Comparison of ENCODE assay signal across 8 cellular contexts in the genomic region with DNA sequence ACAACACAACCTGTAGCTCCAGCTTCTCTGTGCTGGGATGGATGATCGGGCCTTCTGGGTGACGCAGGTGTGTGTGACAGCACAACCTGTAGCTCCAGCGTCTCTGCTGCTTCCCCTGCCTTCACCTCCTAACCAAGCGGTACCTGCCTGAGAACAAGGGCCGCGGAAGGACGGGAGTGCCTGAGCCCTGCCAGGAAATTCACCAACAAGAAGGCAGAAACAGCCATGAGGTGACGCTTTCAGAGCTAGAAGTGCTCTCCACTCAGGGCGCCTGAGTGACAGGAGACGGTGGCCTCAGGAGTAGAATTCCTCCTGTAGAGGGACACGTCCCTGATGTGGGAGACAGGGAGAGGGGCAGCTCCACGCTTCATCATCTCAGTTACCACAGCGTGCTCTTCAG. TPM values are rescaled to one million over a fixed set of nuclear protein-coding genes. Genes with fewer than 3 reads are reported as not detected.
DNase-seq lines count a peak whose midpoint lies in the region; ATAC-seq and TF ChIP-seq lines count a peak whose summit lies in the region.
"Had no signal": no experiment of that assay in that cellular context is flagged by ENCODE, and none has a peak within 500 bp of the region (broad histone marks: within the 10 kb centered on the region; RNA-seq: fewer than 3 reads in every experiment).

No MANE protein-coding gene starts in this region.

- ATAC-seq in stimulated activated effector memory CD8-positive, alpha-beta T cell treated with anti-CD3 and anti-CD28 coated beads, Interleukin-12 subunit alpha, Interleukin-12 subunit beta, amount 100 ng/mL, for 72 hours, result no peak
- no peak for ATAC-seq in sciatic nerve

- H3K36me3 ChIP-seq in GM23248 (ENCODE audit: low read depth) (peaks cover 4% of the 10 kb centered on the region; the same call in 1 of the 2 replicates), fibroblast of lung (ENCODE audit: control insufficient read depth, insufficient read depth, low read length) (no peaks in the 10 kb centered on the region)

- H3K27ac Mint-ChIP-seq in activated CD4-positive, alpha-beta memory T cell treated with anti-CD3 and anti-CD28 coated beads, Interleukin-2, amount 10 ng/mL, durations not matched to agents 7 days and 5 days, result peak overlapping the region; percentile 90
- H3K27ac Mint-ChIP-seq in stimulated activated effector memory CD8-positive, alpha-beta T cell treated with anti-CD3 and anti-CD28 coated beads, Interleukin-12 subunit alpha, Interleukin-12 subunit beta, amount 100 ng/mL, for 72 hours, result no peak overlapping the region

- peak overlapping the region; percentile 82 for H3K27ac ChIP-seq in GM23248
- peak overlapping the region; percentile 92 for H3K27ac ChIP-seq in fibroblast of lung (ENCODE audit: insufficient read depth, low read length)

- no peak for TF ChIP-seq CTCF in fibroblast of lung (conservative IDR thresholded peaks at IDR 0.05 in 1 of 2, IDR thresholded peaks at IDR 0.05 in 1 of 2; ENCODE audit: low read depth in 1 of 2, low read length in 2 of 2)

- peaks cover 38% of the 10 kb centered on the region for H3K36me3 Mint-ChIP-seq in activated CD4-positive, alpha-beta memory T cell treated with anti-CD3 and anti-CD28 coated beads, Interleukin-2, amount 10 ng/mL, durations not matched to agents 7 days and 5 days (ENCODE audit: low read depth)
- H3K36me3 Mint-ChIP-seq in stimulated activated effector memory CD8-positive, alpha-beta T cell treated with anti-CD3 and anti-CD28 coated beads, Interleukin-12 subunit alpha, Interleukin-12 subunit beta, amount 100 ng/mL, for 72 hours, result peaks cover 87% of the 10 kb centered on the region

- in situ Hi-C loops in GM23248 (cut with MboI), result no loop called here

- H3F3A ChIP-seq in GM23248 (ENCODE audit: insufficient read depth), result peaks cover 9% of the 10 kb centered on the region; the same call in 1 of the 2 replicates

- no peaks in the 10 kb centered on the region for H3K27me3 Mint-ChIP-seq in activated CD4-positive, alpha-beta memory T cell treated with anti-CD3 and anti-CD28 coated beads, Interleukin-2, amount 10 ng/mL, durations not matched to agents 7 days and 5 days

- H3K4me2 ChIP-seq in GM23248 (ENCODE audit: unreplicated experiment) (peak overlapping the region; percentile 63), fibroblast of lung (ENCODE audit: extremely low read depth, insufficient read depth, low read length) (peak overlapping the region; percentile 80)

- POLR2A ChIA-PET in activated CD4-positive, alpha-beta memory T cell treated with anti-CD3 and anti-CD28 coated beads, Interleukin-2, amount 10 ng/mL, durations not matched to agents 7 days and 5 days (lab: Charles Lee), result no interaction called here

- no peaks in the 10 kb centered on the region for H3K9me3 ChIP-seq in GM23248 (ENCODE audit: low read depth)
- no peaks in the 10 kb centered on the region for H3K9me3 ChIP-seq in fibroblast of lung (ENCODE audit: control insufficient read depth, insufficient read depth, low read depth, low read length)

- H4K20me1 ChIP-seq in GM23248 (ENCODE audit: insufficient read depth) (no peaks in the 10 kb centered on the region), fibroblast of lung (ENCODE audit: control insufficient read depth, extremely low read depth, insufficient read depth, low read length) (no peaks in the 10 kb centered on the region)

- H3K4me1 ChIP-seq in GM23248 (ENCODE audit: insufficient read depth) (peaks cover 23% of the 10 kb centered on the region), fibroblast of lung (ENCODE audit: control insufficient read depth, extremely low read depth, insufficient read depth, low read length) (no peaks in the 10 kb centered on the region)

- 93 to 97% methylated on average over 13 of the region's 13 CpGs for WGBS in GM23248 (ENCODE audit: low coverage in 1 of 2, low lambda C conversion rate in 2 of 2, missing lambda C conversion rate in 2 of 2), 2 experiments

- H2AFZ ChIP-seq in GM23248, result no peak overlapping the region
- no peak overlapping the region for H2AFZ ChIP-seq in fibroblast of lung (ENCODE audit: low read length)

- intact Hi-C loops in sciatic nerve (cut with DNase I), result no loop called here

- no peak for DNase-seq in GM23248
- DNase-seq in activated CD4-positive, alpha-beta memory T cell treated with anti-CD3 and anti-CD28 coated beads, Interleukin-2, amount 10 ng/mL, durations not matched to agents 7 days and 5 days, result no peak
- no peak for DNase-seq in fibroblast of lung (ENCODE audit: low read depth in 2 of 2)
- DNase-seq in stimulated activated effector memory CD8-positive, alpha-beta T cell treated with anti-CD3 and anti-CD28 coated beads, Interleukin-12 subunit alpha, Interleukin-12 subunit beta, amount 100 ng/mL, for 72 hours (ENCODE audit: low spot score in 2 of 2), result no peak
- DNase-seq in SIG-M5 treated with dmso at 0.1 percent for 504 hours (lab: John Stamatoyannopoulos, UW; ENCODE audit: unreplicated experiment), result no peak
- no peak for DNase-seq in SHP77 (lab: John Stamatoyannopoulos, UW)
- DNase-seq in sciatic nerve (ENCODE audit: low spot score), result no peak
- DNase-seq: cerebellar nuclear complex had no signal

- H3K27me3 ChIP-seq in GM23248 (replicated peaks; ENCODE audit: insufficient read depth) (no peaks in the 10 kb centered on the region), fibroblast of lung (ENCODE audit: control insufficient read depth, insufficient read depth, low read length) (no peaks in the 10 kb centered on the region)

- peaks cover 17% of the 10 kb centered on the region for H3K4me1 Mint-ChIP-seq in activated CD4-positive, alpha-beta memory T cell treated with anti-CD3 and anti-CD28 coated beads, Interleukin-2, amount 10 ng/mL, durations not matched to agents 7 days and 5 days
- peaks cover 20% of the 10 kb centered on the region for H3K4me1 Mint-ChIP-seq in stimulated activated effector memory CD8-positive, alpha-beta T cell treated with anti-CD3 and anti-CD28 coated beads, Interleukin-12 subunit alpha, Interleukin-12 subunit beta, amount 100 ng/mL, for 72 hours

- H3K4me3 ChIP-seq in GM23248 (peak overlapping the region; percentile 76), fibroblast of lung (replicated peaks in 1 of 4; ENCODE audit: control extremely low read depth in 1 of 4, insufficient read depth in 1 of 4, low read depth in 3 of 4, low read length in 4 of 4) (peak overlapping the region in 2 of 4 experiments; percentile 63 to 66)

- CTCF ChIA-PET in activated CD4-positive, alpha-beta memory T cell treated with anti-CD3 and anti-CD28 coated beads, Interleukin-2, amount 10 ng/mL, durations not matched to agents 7 days and 5 days (lab: Charles Lee), result interaction anchor here (0.6 kb wide), 1 partner anchor 17 kb away, joined by 3 read pairs; no protein-coding TSS in a partner anchor

- H3K9ac ChIP-seq in GM23248, result peak overlapping the region; percentile 94
- H3K9ac ChIP-seq in fibroblast of lung (ENCODE audit: insufficient read depth, low read length), result no peak overlapping the region

- H3K79me2 ChIP-seq in GM23248 (ENCODE audit: insufficient read depth), result peaks cover 49% of the 10 kb centered on the region
- peaks cover 3% of the 10 kb centered on the region for H3K79me2 ChIP-seq in fibroblast of lung (ENCODE audit: control insufficient read depth, insufficient read depth, low read length)

- peaks cover 28% of the 10 kb centered on the region for H3K9me3 Mint-ChIP-seq in activated CD4-positive, alpha-beta memory T cell treated with anti-CD3 and anti-CD28 coated beads, Interleukin-2, amount 10 ng/mL, durations not matched to agents 7 days and 5 days
- H3K9me3 Mint-ChIP-seq in stimulated activated effector memory CD8-positive, alpha-beta T cell treated with anti-CD3 and anti-CD28 coated beads, Interleukin-12 subunit alpha, Interleukin-12 subunit beta, amount 100 ng/mL, for 72 hours, result no peaks in the 10 kb centered on the region

- H3K9me2 ChIP-seq in GM23248 (ENCODE audit: insufficient read depth), result no peaks in the 10 kb centered on the region

- peak overlapping the region; percentile 89 for H3K4me3 Mint-ChIP-seq in activated CD4-positive, alpha-beta memory T cell treated with anti-CD3 and anti-CD28 coated beads, Interleukin-2, amount 10 ng/mL, durations not matched to agents 7 days and 5 days
- peak overlapping the region; percentile 98 for H3K4me3 Mint-ChIP-seq in stimulated activated effector memory CD8-positive, alpha-beta T cell treated with anti-CD3 and anti-CD28 coated beads, Interleukin-12 subunit alpha, Interleukin-12 subunit beta, amount 100 ng/mL, for 72 hours

RNA-seq across cellular contexts. Expression of gene ZNF331, which starts 17.4 kb away (rescaled TPM):
- total RNA-seq in GM23248 (2014; rRNA removed; shearing (Covaris generic)), result 12.0 and 13.9 TPM in 2 replicates
- polyA plus RNA-seq in GM23248 (2016; fragmentation: Nextera tagmentation; extraction: Ambion mirVana) (15.7 and 17.0 TPM in 2 replicates), fibroblast of lung (4.7 and 4.8 TPM in 2 replicates)
- 10 to 100 TPM; 18.0 to 19.9 TPM for total RNA-seq in activated CD4-positive, alpha-beta memory T cell treated with anti-CD3 and anti-CD28 coated beads, Interleukin-2, amount 10 ng/mL, durations not matched to agents 7 days and 5 days
- total RNA-seq in fibroblast of lung (9.0 and 16.2 TPM in 2 replicates), sciatic nerve (39.8 TPM)
- 4.5 and 5.4 TPM in 2 replicates for polyA plus RNA-seq in fibroblast of lung (2012)
- 3.5 and 3.8 TPM in 2 replicates for polyA minus RNA-seq in fibroblast of lung (ENCODE audit: low replicate concordance)
